In genomic region chr3:66198437-66199088, GRCh38 we compare ENCODE assay signal across 28 cellular contexts.
"Had no signal": no experiment of that assay in that cellular context is flagged by ENCODE, and none has a peak within 500 bp of the region (broad histone marks: within the 10 kb centered on the region; RNA-seq: fewer than 3 reads in every experiment).

No MANE protein-coding gene starts in this region.

- H3K9me3 ChIP-seq: breast epithelium, mucosa of descending colon, pancreas, prostate gland, testis, transverse colon had no signal

- H2AFZ ChIP-seq: hepatocyte had no signal

- H3K4me3 ChIP-seq: breast epithelium, hepatocyte, mucosa of descending colon, pancreas, prostate gland, skin epidermis, testis, transverse colon had no signal

- FAIRE-seq: frontal cortex, keratinocyte, pancreas, urothelium cell line had no signal

- H3K4me2 ChIP-seq: hepatocyte had no signal

- H3K4me1 ChIP-seq: breast epithelium, pancreas, prostate gland, testis had no signal

- H3K4me3 Mint-ChIP-seq: activated CD4-positive, alpha-beta T cell treated with anti-CD3 and anti-CD28 coated beads for 36 hours; activated naive CD4-positive, alpha-beta T cell treated with anti-CD3 and anti-CD28 coated beads, Interleukin-2, amount 50 U/mL, for 24 hours; activated naive CD8-positive, alpha-beta T cell treated with anti-CD3 and anti-CD28 coated beads, Interleukin-2, amount 50 U/mL, for 24 hours; dendritic cell treated with granulocyte-macrophage colony-stimulating factor and Interleukin-4, amounts not matched to agents 40 ng/mL and 50 ng/mL, for 4 days had no signal

- H3K27ac Mint-ChIP-seq: activated CD4-positive, alpha-beta T cell treated with anti-CD3 and anti-CD28 coated beads for 36 hours; activated naive CD4-positive, alpha-beta T cell treated with anti-CD3 and anti-CD28 coated beads, Interleukin-2, amount 50 U/mL, for 24 hours; activated naive CD8-positive, alpha-beta T cell treated with anti-CD3 and anti-CD28 coated beads, Interleukin-2, amount 50 U/mL, for 24 hours; activated T-helper 2 cell treated with anti-CD3 and anti-CD28 coated beads, Interferon-gamma antibody, Interleukin-2, Interleukin-4, amounts not matched to agents 10 μg/mL and 5 μg/mL and 100 μg/mL, durations not matched to agents 14 hours and 24 hours and 36 hours; dendritic cell treated with granulocyte-macrophage colony-stimulating factor and Interleukin-4, amounts not matched to agents 40 ng/mL and 50 ng/mL, for 4 days had no signal

- ATAC-seq: activated naive CD8-positive, alpha-beta T cell treated with anti-CD3 and anti-CD28 coated beads, Interleukin-2, amount 50 U/mL, for 24 hours; left cardiac atrium; left ventricle myocardium superior; mucosa of descending colon; pancreas; sciatic nerve had no signal

- H3K36me3 Mint-ChIP-seq: activated naive CD4-positive, alpha-beta T cell treated with anti-CD3 and anti-CD28 coated beads, Interleukin-2, amount 50 U/mL, for 24 hours had no signal

- H3K9me3 Mint-ChIP-seq: activated naive CD4-positive, alpha-beta T cell treated with anti-CD3 and anti-CD28 coated beads, Interleukin-2, amount 50 U/mL, for 24 hours; activated naive CD8-positive, alpha-beta T cell treated with anti-CD3 and anti-CD28 coated beads, Interleukin-2, amount 50 U/mL, for 24 hours; activated T-helper 2 cell treated with anti-CD3 and anti-CD28 coated beads, Interferon-gamma antibody, Interleukin-2, Interleukin-4, amounts not matched to agents 10 μg/mL and 5 μg/mL and 100 μg/mL, durations not matched to agents 14 hours and 24 hours and 36 hours; dendritic cell treated with granulocyte-macrophage colony-stimulating factor and Interleukin-4, amounts not matched to agents 40 ng/mL and 50 ng/mL, for 4 days had no signal

- H3K36me3 ChIP-seq: breast epithelium, pancreas, prostate gland, transverse colon had no signal

- H3K79me2 ChIP-seq: hepatocyte had no signal

- H3K4me1 Mint-ChIP-seq: activated naive CD4-positive, alpha-beta T cell treated with anti-CD3 and anti-CD28 coated beads, Interleukin-2, amount 50 U/mL, for 24 hours; activated naive CD8-positive, alpha-beta T cell treated with anti-CD3 and anti-CD28 coated beads, Interleukin-2, amount 50 U/mL, for 24 hours had no signal

- H3K27ac ChIP-seq: breast epithelium, hepatocyte, pancreas, prostate gland, skin epidermis, testis, transverse colon had no signal

- DNase-seq: activated CD4-positive, alpha-beta T cell treated with anti-CD3 and anti-CD28 coated beads for 36 hours; activated CD4-positive, CD25-positive, alpha-beta regulatory T cell; activated CD8-positive, alpha-beta memory T cell treated with anti-CD3 and anti-CD28 coated beads for 24 hours; activated naive CD8-positive, alpha-beta T cell treated with anti-CD3 and anti-CD28 coated beads, Interleukin-2, amount 50 U/mL, for 24 hours; amygdala; central memory CD4-positive, alpha-beta T cell; left cardiac atrium; left ventricle myocardium superior; mucosa of descending colon; nucleus accumbens; pancreas; retina; stimulated activated CD4-positive, alpha-beta T cell treated with anti-CD3 and anti-CD28 coated beads, Interleukin-12 subunit alpha, Interleukin-12 subunit beta, amount 100 ng/mL, for 4 hours; stimulated activated CD4-positive, alpha-beta T cell treated with anti-CD3 and anti-CD28 coated beads, Interleukin-4, amount 100 ng/mL, for 24 hours; stimulated activated naive CD4-positive, alpha-beta T cell; testis; transverse colon had no signal

- H3K27me3 ChIP-seq: breast epithelium, hepatocyte, pancreas, testis had no signal
